In genomic region chr15:39596358-39597051, GRCh38 we compare ENCODE assay signal across 19 cellular contexts. TPM values are rescaled to one million over a fixed set of nuclear protein-coding genes. Genes with fewer than 3 reads are reported as not detected.
DNase-seq lines count a peak whose midpoint lies in the region; ATAC-seq and TF ChIP-seq lines count a peak whose summit lies in the region.
"Had no signal": no experiment of that assay in that cellular context is flagged by ENCODE, and none has a peak within 500 bp of the region (broad histone marks: within the 10 kb centered on the region; RNA-seq: fewer than 3 reads in every experiment).

No MANE protein-coding gene starts in this region.

- intact Hi-C loops in mammary epithelial cell (cut with micrococcal nuclease) (no loop called here), tibial artery (cut with DNase I; ENCODE audit: low total_unique reads) (no loop called here)

- ATAC-seq in HG03354 (IDR thresholded peaks at IDR 0.05; ENCODE audit: poor library complexity, severe bottlenecking, unreplicated experiment), result no peak
- ATAC-seq in GM18870 (IDR thresholded peaks at IDR 0.05; ENCODE audit: unreplicated experiment), result no peak
- ATAC-seq: activated naive CD8-positive, alpha-beta T cell treated with anti-CD3 and anti-CD28 coated beads, Interleukin-2, amount 50 U/mL, for 24 hours; Panc1 had no signal

- peak overlapping the region; percentile 74 for H3K4me3 ChIP-seq in GM23248
- no peak overlapping the region for H3K4me3 ChIP-seq in mammary epithelial cell (replicated peaks in 1 of 3; ENCODE audit: insufficient read depth in 1 of 3, low read depth in 2 of 3, low read length in 3 of 3)
- H3K4me3 ChIP-seq in fibroblast of villous mesenchyme (ENCODE audit: low read depth, low read length), result no peak overlapping the region
- no peak overlapping the region for H3K4me3 ChIP-seq in skeletal muscle satellite cell (ENCODE audit: low read length)
- no peak overlapping the region for H3K4me3 ChIP-seq in tibial artery
- H3K4me3 ChIP-seq: heart right ventricle, sigmoid colon had no signal

- H3K79me2 ChIP-seq in GM23248 (ENCODE audit: insufficient read depth) (no peaks in the 10 kb centered on the region), mammary epithelial cell (ENCODE audit: insufficient read depth, low read length) (peaks cover 23% of the 10 kb centered on the region)

- TF ChIP-seq CTCF in mammary epithelial cell (conservative IDR thresholded peaks at IDR 0.05 in 1 of 2, IDR thresholded peaks at IDR 0.05 in 1 of 2; ENCODE audit: extremely low read depth in 1 of 2, insufficient read depth in 1 of 2, low read depth in 1 of 2, low read length in 2 of 2) (no peak), fibroblast of villous mesenchyme (IDR thresholded peaks at IDR 0.05; ENCODE audit: insufficient read depth, low read depth, low read length) (no peak), tibial artery (IDR thresholded peaks at IDR 0.05) (no peak)

- H3K27ac ChIP-seq in GM23248 (peak overlapping the region; percentile 95), mammary epithelial cell (ENCODE audit: insufficient read depth, low read depth, low read length) (no peak overlapping the region), tibial artery (no peak overlapping the region)
- H3K27ac ChIP-seq: heart right ventricle had no signal

- H2AFZ ChIP-seq in GM23248, result no peak overlapping the region
- H2AFZ ChIP-seq in mammary epithelial cell (ENCODE audit: low read depth, low read length), result no peak overlapping the region

- H3F3A ChIP-seq in GM23248 (ENCODE audit: insufficient read depth), result peaks cover 100% of the 10 kb centered on the region

- peaks cover 71% of the 10 kb centered on the region for H3K36me3 ChIP-seq in GM23248 (ENCODE audit: low read depth)
- peaks cover 43% of the 10 kb centered on the region for H3K36me3 ChIP-seq in mammary epithelial cell (ENCODE audit: insufficient read depth, low read length)
- peaks cover 59% of the 10 kb centered on the region for H3K36me3 ChIP-seq in skeletal muscle satellite cell (ENCODE audit: insufficient read depth, low read length)
- peaks cover 48 to 54% (median 50%) of the 10 kb centered on the region in 3 donors for H3K36me3 ChIP-seq in tibial artery

- H3K4me2 ChIP-seq in GM23248 (ENCODE audit: unreplicated experiment) (peak overlapping the region; percentile 24), mammary epithelial cell (ENCODE audit: insufficient read depth, low read depth, low read length) (no peak overlapping the region), skeletal muscle satellite cell (ENCODE audit: low read length) (peak overlapping the region; percentile 23)

- no peaks in the 10 kb centered on the region for H3K27me3 ChIP-seq in GM23248 (replicated peaks; ENCODE audit: insufficient read depth)
- no peaks in the 10 kb centered on the region for H3K27me3 ChIP-seq in mammary epithelial cell (ENCODE audit: insufficient read depth, low read length)
- H3K27me3 ChIP-seq in skeletal muscle satellite cell (ENCODE audit: control insufficient read depth, insufficient read depth, low read length), result no peaks in the 10 kb centered on the region
- H3K27me3 ChIP-seq in tibial artery, result no peaks in the 10 kb centered on the region
- H3K27me3 ChIP-seq: heart right ventricle, sigmoid colon had no signal

- 61% methylated on average over 5 of the region's 5 CpGs for WGBS in GM23248 (ENCODE audit: low coverage in 1 of 2, low lambda C conversion rate in 2 of 2, missing lambda C conversion rate in 2 of 2), 2 experiments
- 62% methylated on average over 5 of the region's 5 CpGs for WGBS in mammary epithelial cell (ENCODE audit: low coverage, missing lambda C conversion rate)

- CTCF ChIA-PET in mammary epithelial cell (lab: Charles Lee; ENCODE audit: low non-redundant PET), result no interaction called here

- no TSS peak for BruUV-seq in mammary epithelial cell (replicated peaks; lab: Mats Ljungman, UMichigan)

- H3K9me2 ChIP-seq in GM23248 (ENCODE audit: insufficient read depth), result no peaks in the 10 kb centered on the region

- DNase-seq in GM23248, result peak; percentile 63
- peak; percentile 34 for DNase-seq in mammary epithelial cell
- peak; percentile 53 for DNase-seq in fibroblast of villous mesenchyme (ENCODE audit: low read depth)
- DNase-seq in tibial artery, result no peak
- DNase-seq: activated CD4-positive, alpha-beta memory T cell treated with anti-CD3 and anti-CD28 coated beads for 36 hours; activated naive CD8-positive, alpha-beta T cell treated with anti-CD3 and anti-CD28 coated beads, Interleukin-2, amount 50 U/mL, for 24 hours; CD4-positive, alpha-beta T cell; DMS79 treated with DMSO at 0.1 percent for 48 hours; heart right ventricle; midbrain; NCI-H2107; NCI-H774; nucleus accumbens; sigmoid colon; stimulated activated CD4-positive, alpha-beta T cell treated with anti-CD3 and anti-CD28 coated beads, Interleukin-4, amount 100 ng/mL, for 1 hour had no signal

- in situ Hi-C loops in GM23248 (cut with MboI), result no loop called here
- in situ Hi-C loops in mammary epithelial cell (cut with MboI; ENCODE audit: low sequenced_read_pairs in 2 of 2), result loop anchor here in 1 of 2 donors (25.0 kb wide), 1 partner anchor 884 kb away; no protein-coding TSS in a partner anchor

- dilution Hi-C loops in mammary epithelial cell (cut with HindIII; ENCODE audit: low sequenced_read_pairs), result no loop called here

- H3K9ac ChIP-seq in GM23248 (peak overlapping the region; percentile 89), mammary epithelial cell (ENCODE audit: insufficient read depth, low read length) (no peak overlapping the region), skeletal muscle satellite cell (ENCODE audit: low read depth, low read length) (no peak overlapping the region)

- H3K4me1 ChIP-seq in GM23248 (ENCODE audit: insufficient read depth) (peaks cover 16% of the 10 kb centered on the region), mammary epithelial cell (ENCODE audit: insufficient read depth, low read length) (no peaks in the 10 kb centered on the region), skeletal muscle satellite cell (ENCODE audit: control insufficient read depth, insufficient read depth, low read length) (peaks cover 27% of the 10 kb centered on the region), tibial artery (peaks cover 0 to 5% (median 2%) of the 10 kb centered on the region in 4 donors)

- no peaks in the 10 kb centered on the region for H3K9me3 ChIP-seq in GM23248 (ENCODE audit: low read depth)
- H3K9me3 ChIP-seq in mammary epithelial cell (replicated peaks; ENCODE audit: insufficient read depth, low read length), result no peaks in the 10 kb centered on the region
- H3K9me3 ChIP-seq in skeletal muscle satellite cell (replicated peaks; ENCODE audit: low read length), result no peaks in the 10 kb centered on the region
- no peaks in the 10 kb centered on the region for H3K9me3 ChIP-seq in tibial artery
- H3K9me3 ChIP-seq: heart right ventricle, sigmoid colon had no signal

- H4K20me1 ChIP-seq in GM23248 (ENCODE audit: insufficient read depth) (peaks cover 32% of the 10 kb centered on the region; the same call in 1 of the 2 replicates), mammary epithelial cell (ENCODE audit: insufficient read depth, low read length) (peaks cover 15% of the 10 kb centered on the region)

RNA-seq across cellular contexts. Expression of gene THBS1, which starts 15.6 kb away (rescaled TPM):
- 7,697 and 8,549 TPM in 2 replicates for total RNA-seq in GM23248 (2014; rRNA removed; shearing (Covaris generic))
- polyA plus RNA-seq in GM23248 (2016; fragmentation: Nextera tagmentation; extraction: Ambion mirVana) (2,858 and 2,877 TPM in 2 replicates), mammary epithelial cell (909 TPM)
- total RNA-seq in mammary epithelial cell (over 10,000 TPM in 1 of 2 donors, 1,000 to 10,000 TPM in 1; 3,517 to 11,760 TPM), fibroblast of villous mesenchyme (7,420 and 8,241 TPM in 2 replicates)
- 7,367 TPM for polyA minus RNA-seq in mammary epithelial cell
- total RNA-seq in skeletal muscle satellite cell (2012; rRNA removed), result 28.4 and 183 TPM in 2 replicates

Comparison
In these comparisons a context has a peak if more than half of its experiments do, and no peak if none do; other contexts are left out.
1. DNase-seq: peak in GM23248 (single experiment), mammary epithelial cell (single experiment) and fibroblast of villous mesenchyme (single experiment); none in tibial artery (0 of 2).